ENCODE assay signal across 30 cellular contexts in the genomic region with DNA sequence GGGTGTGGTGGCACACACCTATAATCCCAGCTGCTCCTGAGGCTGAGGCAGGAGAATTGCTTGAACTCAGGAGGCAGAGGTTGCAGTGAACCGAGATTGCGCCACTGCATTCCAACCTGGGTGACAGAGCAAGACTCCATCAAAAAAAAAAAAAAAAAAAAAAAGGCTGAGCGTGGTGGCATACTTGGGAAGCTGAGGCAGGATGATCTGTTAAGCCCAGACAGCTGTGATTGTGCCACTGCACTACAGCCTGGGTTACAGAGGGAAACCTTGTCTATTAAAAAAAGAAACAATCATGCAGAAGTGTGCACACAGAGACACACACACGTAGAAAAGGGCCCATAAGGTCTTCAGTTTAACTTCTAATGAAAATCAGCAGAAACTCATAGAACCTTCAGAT.
DNase-seq lines count a peak whose midpoint lies in the region; ATAC-seq and TF ChIP-seq lines count a peak whose summit lies in the region.
"Had no signal": no experiment of that assay in that cellular context is flagged by ENCODE, and none has a peak within 500 bp of the region (broad histone marks: within the 10 kb centered on the region; RNA-seq: fewer than 3 reads in every experiment).

No MANE protein-coding gene starts in this region.

- no peak for ATAC-seq in RWPE2 (ENCODE audit: low read depth)
- ATAC-seq: gastroesophageal sphincter, lower lobe of right lung, natural killer cell, WTC11 had no signal

- H4K20me1 ChIP-seq in fibroblast of lung (ENCODE audit: control insufficient read depth, extremely low read depth, insufficient read depth, low read length): no peaks in the 10 kb centered on the region
- H4K20me1 ChIP-seq: BLaER1 treated with 17β-estradiol and CSF1 and Interleukin-3, amounts not matched to agents 10 nM and 100 nM had no signal

- no peaks in the 10 kb centered on the region; the same call in none of the 2 replicates for H3K36me3 ChIP-seq in RWPE2 (ENCODE audit: low read depth)
- peaks cover 4% of the 10 kb centered on the region for H3K36me3 ChIP-seq in fibroblast of lung (ENCODE audit: control insufficient read depth, insufficient read depth, low read length)
- H3K36me3 ChIP-seq: upper lobe of left lung had no signal

- DNase-seq in HCEC 1CT (peak; percentile 8), RWPE2 (ENCODE audit: low spot score) (peak; percentile 83), fibroblast of lung (ENCODE audit: low read depth in 2 of 2) (no peak), NCI-H1417 (lab: John Stamatoyannopoulos, UW) (no peak), NCI-H1930 (lab: John Stamatoyannopoulos, UW) (no peak), D341Med (ENCODE audit: low spot score) (no peak)
- DNase-seq: activated CD4-positive, alpha-beta T cell treated with anti-CD3 and anti-CD28 coated beads, Interleukin-2, amount 10 ng/mL, durations not matched to agents 7 days and 5 days; activated gamma-delta T cell; activated naive CD8-positive, alpha-beta T cell treated with anti-CD3 and anti-CD28 coated beads, Interleukin-2, amount 10 ng/mL, durations not matched to agents 7 days and 5 days; activated T-cell treated with anti-CD3 and anti-CD28 coated beads, Interleukin-2, amount 50 U/mL, for 24 hours; central memory CD4-positive, alpha-beta T cell; cortex of kidney; DMS53; effector memory CD4-positive, alpha-beta T cell; GDM1; lower lobe of right lung; natural killer cell; NCI-H146; NCI-H446 treated with DMSO at 0.1 percent for 48 hours; NCI-H774; occipital lobe; stimulated activated naive CD4-positive, alpha-beta T cell; upper lobe of left lung had no signal

- no peak overlapping the region for H3K9ac ChIP-seq in fibroblast of lung (ENCODE audit: insufficient read depth, low read length)
- H3K9ac ChIP-seq: BLaER1 treated with 17β-estradiol and CSF1 and Interleukin-3, amounts not matched to agents 10 nM and 100 nM; KMS-11 had no signal

- H3K4me1 ChIP-seq in RWPE2 (ENCODE audit: insufficient read depth, poor library complexity, severe bottlenecking): peaks cover 56% of the 10 kb centered on the region
- H3K4me1 ChIP-seq in fibroblast of lung (ENCODE audit: control insufficient read depth, extremely low read depth, insufficient read depth, low read length): peaks cover 2% of the 10 kb centered on the region

- peak overlapping the region; percentile 92 for H3K27ac ChIP-seq in RWPE2 (ENCODE audit: poor library complexity, severe bottlenecking)
- peak overlapping the region; percentile 24 for H3K27ac ChIP-seq in fibroblast of lung (ENCODE audit: insufficient read depth, low read length)
- peak overlapping the region in 15 of 21 experiments; percentile 0 to 73 (median 49) for H3K27ac ChIP-seq in skin epidermis
- H3K27ac ChIP-seq: esophagus muscularis mucosa, gastroesophageal sphincter, KMS-11, lower lobe of right lung, upper lobe of left lung had no signal

- H3K4me2 ChIP-seq in fibroblast of lung (ENCODE audit: extremely low read depth, insufficient read depth, low read length): no peak overlapping the region
- H3K4me2 ChIP-seq: BLaER1 treated with 17β-estradiol and CSF1 and Interleukin-3, amounts not matched to agents 10 nM and 100 nM; KMS-11 had no signal

- H3K79me2 ChIP-seq in fibroblast of lung (ENCODE audit: control insufficient read depth, insufficient read depth, low read length): no peaks in the 10 kb centered on the region

- no peak overlapping the region for H3K4me3 ChIP-seq in RWPE2 (ENCODE audit: severe bottlenecking)
- no peak overlapping the region for H3K4me3 ChIP-seq in fibroblast of lung (replicated peaks in 1 of 4; ENCODE audit: control extremely low read depth in 1 of 4, insufficient read depth in 1 of 4, low read depth in 3 of 4, low read length in 4 of 4)
- no peak overlapping the region for H3K4me3 ChIP-seq in skin epidermis
- H3K4me3 ChIP-seq: BLaER1 treated with 17β-estradiol and CSF1 and Interleukin-3, amounts not matched to agents 10 nM and 100 nM; esophagus muscularis mucosa; gastroesophageal sphincter; lower lobe of right lung; mucosa of descending colon; upper lobe of left lung had no signal

- TF ChIP-seq CTCF in RWPE2 (IDR thresholded peaks at IDR 0.05; ENCODE audit: poor library complexity, severe bottlenecking) (no peak), fibroblast of lung (conservative IDR thresholded peaks at IDR 0.05 in 1 of 2, IDR thresholded peaks at IDR 0.05 in 1 of 2; ENCODE audit: low read depth in 1 of 2, low read length in 2 of 2) (no peak)

- no peak overlapping the region for H2AFZ ChIP-seq in fibroblast of lung (ENCODE audit: low read length)

- H3K27me3 ChIP-seq in RWPE2 (ENCODE audit: insufficient read depth, poor library complexity, severe bottlenecking): no peaks in the 10 kb centered on the region
- no peaks in the 10 kb centered on the region for H3K27me3 ChIP-seq in fibroblast of lung (ENCODE audit: control insufficient read depth, insufficient read depth, low read length)
- H3K27me3 ChIP-seq: BLaER1 treated with 17β-estradiol and CSF1 and Interleukin-3, amounts not matched to agents 10 nM and 100 nM; esophagus muscularis mucosa; gastroesophageal sphincter; upper lobe of left lung had no signal

- H3K9me3 ChIP-seq in RWPE2 (ENCODE audit: severe bottlenecking) (no peaks in the 10 kb centered on the region), fibroblast of lung (ENCODE audit: control insufficient read depth, insufficient read depth, low read depth, low read length) (no peaks in the 10 kb centered on the region)
- H3K9me3 ChIP-seq: esophagus muscularis mucosa, gastroesophageal sphincter, lower lobe of right lung, mucosa of descending colon, upper lobe of left lung had no signal

Comparison
In these comparisons a context has a peak if more than half of its experiments do, and no peak if none do; other contexts are left out.
1. DNase-seq: peak in HCEC 1CT (single experiment) and RWPE2 (single experiment); none in fibroblast of lung (0 of 2), NCI-H1417 (0 of 3), NCI-H1930 (0 of 2) and D341Med (single experiment).
2. H3K27ac ChIP-seq: peak in every context shown above with its lines; median percentile 92 in RWPE2; 49 in skin epidermis; 24 in fibroblast of lung.